ENCODE assay signal across 25 cellular contexts in genomic region chr2:64817453-64817852, GRCh38.
"Had no signal": no experiment of that assay in that cellular context is flagged by ENCODE, and none has a peak within 500 bp of the region (broad histone marks: within the 10 kb centered on the region; RNA-seq: fewer than 3 reads in every experiment).

No MANE protein-coding gene starts in this region.

- H3K36me3 ChIP-seq: esophagus muscularis mucosa, gastrocnemius medialis, heart right ventricle, left lung, lower lobe of right lung had no signal

- FAIRE-seq: colon, endothelial cell of umbilical vein, islet of Langerhans, keratinocyte had no signal

- H3K27me3 ChIP-seq: dorsolateral prefrontal cortex, esophagus muscularis mucosa, gastrocnemius medialis, left lung had no signal

- H3K4me3 ChIP-seq: coronary artery, dorsolateral prefrontal cortex, esophagus muscularis mucosa, gastrocnemius medialis, heart right ventricle, left lung, lower lobe of right lung, mucosa of descending colon had no signal

- H3K36me3 Mint-ChIP-seq: mesothelial cell of epicardium, naive B cell had no signal

- H3K27ac ChIP-seq: coronary artery, dorsolateral prefrontal cortex, esophagus muscularis mucosa, gastrocnemius medialis, heart right ventricle, left lung, lower lobe of right lung had no signal

- ATAC-seq: gastrocnemius medialis, heart right ventricle, left cardiac atrium, left lung, left ventricle myocardium superior, lower lobe of right lung, mucosa of descending colon had no signal

- H3K4me1 ChIP-seq: gastrocnemius medialis had no signal

- H3K4me1 Mint-ChIP-seq: mesothelial cell of epicardium had no signal

- H3K9me3 Mint-ChIP-seq: mesothelial cell of epicardium had no signal

- H3K4me3 Mint-ChIP-seq: mesothelial cell of epicardium, naive B cell had no signal

- H3K9me3 ChIP-seq: esophagus muscularis mucosa, gastrocnemius medialis, heart right ventricle, left lung, lower lobe of right lung, mucosa of descending colon had no signal

- H3K27me3 Mint-ChIP-seq: naive B cell had no signal

- DNase-seq: dermis blood vessel endothelial cell; dorsolateral prefrontal cortex; effector CD4-positive, alpha-beta T cell; effector memory CD4-positive, alpha-beta T cell; foreskin fibroblast; foreskin melanocyte; gastrocnemius medialis; glutamatergic neuron; head of caudate nucleus; heart right ventricle; hippocampal formation; left cardiac atrium; left lung; left ventricle myocardium superior; lower lobe of right lung; mesenchymal stem cell; mucosa of descending colon; naive B cell had no signal

- H3K27ac Mint-ChIP-seq: mesothelial cell of epicardium had no signal
